15 cellular contexts compared by ENCODE assay signal in genomic region chrX:3461824-3462508, GRCh38.
DNase-seq lines count a peak whose midpoint lies in the region; TF ChIP-seq lines count a peak whose summit lies in the region.
"Had no signal": no experiment of that assay in that cellular context is flagged by ENCODE, and none has a peak within 500 bp of the region (broad histone marks: within the 10 kb centered on the region; RNA-seq: fewer than 3 reads in every experiment).

No MANE protein-coding gene starts in this region.

- H3K27me3 ChIP-seq in SJCRH30, result no peaks in the 10 kb centered on the region
- H3K27me3 ChIP-seq: ascending aorta had no signal

- DNase-seq in AG09319 (ENCODE audit: extremely low read depth, low read depth) (peak; percentile 12), HFFc6 (no peak), SIG-M5 (lab: John Stamatoyannopoulos, UW) (peak; percentile 1), kidney tubule cell (ENCODE audit: low spot score) (peak; percentile 35), NCI-H526 treated with DMSO at 0.1 percent for 48 hours (lab: John Stamatoyannopoulos, UW) (no peak), SW 1271 (lab: John Stamatoyannopoulos, UW) (no peak), mesenteric fat pad (ENCODE audit: low spot score) (no peak), SJCRH30 (no peak)
- DNase-seq: activated CD4-positive, alpha-beta T cell treated with anti-CD3 and anti-CD28 coated beads, Interleukin-2, amount 10 ng/mL, durations not matched to agents 7 days and 5 days; AML-193; DMS79 treated with DMSO at 0.1 percent for 48 hours; effector memory CD4-positive, alpha-beta T cell; stimulated activated CD4-positive, alpha-beta T cell treated with anti-CD3 and anti-CD28 coated beads, Interleukin-2, amount 100 ng/mL, for 24 hours had no signal

- no peaks in the 10 kb centered on the region for H3K9me3 ChIP-seq in SJCRH30 (replicated peaks)
- H3K9me3 ChIP-seq: ascending aorta had no signal

- H3K36me3 Mint-ChIP-seq in HFFc6 (ENCODE audit: low read depth), result no peaks in the 10 kb centered on the region

- no peak overlapping the region for H3K27ac ChIP-seq in SJCRH30
- H3K27ac ChIP-seq: ascending aorta had no signal

- peaks cover 22% of the 10 kb centered on the region for H3K4me1 Mint-ChIP-seq in HFFc6 (ENCODE audit: low read depth)
- H3K4me1 Mint-ChIP-seq: activated CD4-positive, alpha-beta T cell treated with anti-CD3 and anti-CD28 coated beads, Interleukin-2, amount 10 ng/mL, durations not matched to agents 7 days and 5 days had no signal

- no peak overlapping the region for H3K4me3 ChIP-seq in SJCRH30
- H3K4me3 ChIP-seq: ascending aorta had no signal

- TF ChIP-seq CTCF in AG09319 (IDR thresholded peaks at IDR 0.05; ENCODE audit: low read depth, low read length), result no peak
- no peak for TF ChIP-seq CTCF in HFFc6 (IDR thresholded peaks at IDR 0.05)

- no peaks in the 10 kb centered on the region for H3K36me3 ChIP-seq in SJCRH30
- H3K36me3 ChIP-seq: ascending aorta had no signal

- peak overlapping the region; percentile 89 for H3K4me3 Mint-ChIP-seq in HFFc6
- H3K4me3 Mint-ChIP-seq: activated CD4-positive, alpha-beta T cell treated with anti-CD3 and anti-CD28 coated beads, Interleukin-2, amount 10 ng/mL, durations not matched to agents 7 days and 5 days; activated T-helper 1 cell treated with anti-CD3 and anti-CD28 coated beads, Interleukin-12 subunit alpha, Interleukin-12 subunit beta, Interleukin-2, Interleukin-4 antibody, amounts not matched to agents 30 ng/mL and 10 ng/mL and 1 ng/mL, durations not matched to agents 14 hours and 24 hours and 36 hours had no signal

- peak overlapping the region; percentile 90 for H3K27ac Mint-ChIP-seq in HFFc6
- H3K27ac Mint-ChIP-seq: activated CD4-positive, alpha-beta T cell treated with anti-CD3 and anti-CD28 coated beads, Interleukin-2, amount 10 ng/mL, durations not matched to agents 7 days and 5 days; activated T-helper 1 cell treated with anti-CD3 and anti-CD28 coated beads, Interleukin-12 subunit alpha, Interleukin-12 subunit beta, Interleukin-2, Interleukin-4 antibody, amounts not matched to agents 30 ng/mL and 10 ng/mL and 1 ng/mL, durations not matched to agents 14 hours and 24 hours and 36 hours had no signal

- no peaks in the 10 kb centered on the region for H3K9me3 Mint-ChIP-seq in HFFc6
- H3K9me3 Mint-ChIP-seq: activated CD4-positive, alpha-beta T cell treated with anti-CD3 and anti-CD28 coated beads, Interleukin-2, amount 10 ng/mL, durations not matched to agents 7 days and 5 days; activated T-helper 1 cell treated with anti-CD3 and anti-CD28 coated beads, Interleukin-12 subunit alpha, Interleukin-12 subunit beta, Interleukin-2, Interleukin-4 antibody, amounts not matched to agents 30 ng/mL and 10 ng/mL and 1 ng/mL, durations not matched to agents 14 hours and 24 hours and 36 hours had no signal

- no peaks in the 10 kb centered on the region for H3K4me1 ChIP-seq in SJCRH30
- H3K4me1 ChIP-seq: ascending aorta had no signal

- no peaks in the 10 kb centered on the region; the same call in 1 of the 2 replicates for H3K27me3 Mint-ChIP-seq in HFFc6 (ENCODE audit: insufficient read depth)
- H3K27me3 Mint-ChIP-seq: activated CD4-positive, alpha-beta T cell treated with anti-CD3 and anti-CD28 coated beads, Interleukin-2, amount 10 ng/mL, durations not matched to agents 7 days and 5 days had no signal

Comparison
In these comparisons a context has a peak if more than half of its experiments do, and no peak if none do; other contexts are left out.
1. DNase-seq: peak in AG09319 (single experiment), SIG-M5 (single experiment) and kidney tubule cell (single experiment); none in HFFc6 (single experiment), NCI-H526 treated with DMSO at 0.1 percent for 48 hours (single experiment), SW 1271 (0 of 2), mesenteric fat pad (single experiment) and SJCRH30 (0 of 2).